ENCODE assay signal across 10 cellular contexts in genomic region chr6:119533603-119534279, GRCh38.
DNase-seq lines count a peak whose midpoint lies in the region; ATAC-seq, FAIRE-seq and TF ChIP-seq lines count a peak whose summit lies in the region.
"Had no signal": no experiment of that assay in that cellular context is flagged by ENCODE, and none has a peak within 500 bp of the region (broad histone marks: within the 10 kb centered on the region; RNA-seq: fewer than 3 reads in every experiment).

No MANE protein-coding gene starts in this region.

- CTCF ChIA-PET in SK-N-SH (lab: Yijun Ruan, JAX) = no interaction called here

- 39% methylated on average over 5 of the region's 5 CpGs for WGBS in SK-N-SH (ENCODE audit: low lambda C conversion rate)

- peaks cover 0 to 2% of the 10 kb centered on the region in 2 experiments; a peak in 2 of 4 replicates for H3K4me1 ChIP-seq in SK-N-SH (ENCODE audit: control insufficient read depth in 1 of 2, insufficient read depth in 2 of 2, low read depth in 1 of 2, low read length in 1 of 2)
- H3K4me1 ChIP-seq in rectal smooth muscle tissue (ENCODE audit: control insufficient read depth, insufficient read depth, low read length) = peaks cover 14% of the 10 kb centered on the region

- H4K20me1 ChIP-seq in SK-N-SH (ENCODE audit: insufficient read depth) = no peaks in the 10 kb centered on the region

- H2AFZ ChIP-seq in SK-N-SH (ENCODE audit: low read depth) = no peak overlapping the region

- ATAC-seq in HG02678 (IDR thresholded peaks at IDR 0.05; ENCODE audit: unreplicated experiment) = peak; percentile 70
- ATAC-seq: Panc1 had no signal

- H3K36me3 ChIP-seq in SK-N-SH (replicated peaks in 1 of 2; ENCODE audit: control insufficient read depth in 1 of 2, insufficient read depth in 2 of 2, low read length in 1 of 2) = no peaks in the 10 kb centered on the region
- H3K36me3 ChIP-seq in rectal smooth muscle tissue (ENCODE audit: control insufficient read depth, insufficient read depth, low read length) = no peaks in the 10 kb centered on the region

- H3K4me2 ChIP-seq in SK-N-SH = no peak overlapping the region

- H3K27ac ChIP-seq in SK-N-SH (ENCODE audit: low read depth in 2 of 2, low read length in 1 of 2) (peak overlapping the region in 1 of 2 experiments; percentile 31; a peak in 2 of 4 replicates), rectal smooth muscle tissue (ENCODE audit: low read depth, low read length) (no peak overlapping the region)

- H3K4me3 ChIP-seq in SK-N-SH (ENCODE audit: low read depth in 2 of 2, low read length in 1 of 2) = no peak overlapping the region
- peak overlapping the region; percentile 19 for H3K4me3 ChIP-seq in rectal smooth muscle tissue (ENCODE audit: low read length)

- H3F3A ChIP-seq in SK-N-SH (replicated peaks; ENCODE audit: insufficient read depth) = no peaks in the 10 kb centered on the region

- H3K79me2 ChIP-seq in SK-N-SH (ENCODE audit: insufficient read depth) = no peaks in the 10 kb centered on the region

- no peak for FAIRE-seq in D721Med (lab: Jason Lieb, UNC)

- no peaks in the 10 kb centered on the region for H3K9me2 ChIP-seq in SK-N-SH

- peak; percentile 40 for DNase-seq in NCI-H748 (lab: John Stamatoyannopoulos, UW; ENCODE audit: unreplicated experiment)
- no peak for DNase-seq in NCI-H748 treated with DMSO at 0.1 percent for 48 hours (lab: John Stamatoyannopoulos, UW)
- no peak for DNase-seq in SK-N-SH
- no peak for DNase-seq in NCI-H1694 (lab: John Stamatoyannopoulos, UW)
- no peak for DNase-seq in D721Med (ENCODE audit: insufficient read length, low spot score)
- no peak for DNase-seq in stimulated activated naive CD4-positive, alpha-beta T cell (lab: John Stamatoyannopoulos, UW)
- DNase-seq: ACHN had no signal

- H3K27me3 ChIP-seq in SK-N-SH (ENCODE audit: insufficient read depth) = no peaks in the 10 kb centered on the region
- no peaks in the 10 kb centered on the region for H3K27me3 ChIP-seq in rectal smooth muscle tissue (ENCODE audit: control insufficient read depth, insufficient read depth, low read length)

- no peak for TF ChIP-seq RAD21 in SK-N-SH (IDR thresholded peaks at IDR 0.05; ENCODE audit: low read length)

- POLR2A ChIA-PET in SK-N-SH (lab: Yijun Ruan, JAX) = no interaction called here

- H3K9ac ChIP-seq in SK-N-SH (no peak overlapping the region), rectal smooth muscle tissue (ENCODE audit: low read length) (no peak overlapping the region)

- no peaks in the 10 kb centered on the region for H3K9me3 ChIP-seq in SK-N-SH

- TF ChIP-seq CTCF in SK-N-SH (IDR thresholded peaks at IDR 0.05) = no peak
- TF ChIP-seq CTCF in D721Med (IDR thresholded peaks at IDR 0.05; ENCODE audit: insufficient read depth, missing control alignments) = no peak

- TF ChIP-seq EP300 in SK-N-SH (IDR thresholded peaks at IDR 0.05; ENCODE audit: borderline replicate concordance in 1 of 2, low read depth in 1 of 2, low read length in 1 of 2) = peak in 1 of 2 experiments; percentile 41; a peak in 2 of 4 replicates

TF ChIP-seq in SK-N-SH, 30 proteins besides CTCF, POLR2A, EP300 and RAD21:
- TF ChIP-seq, protein P1, sequence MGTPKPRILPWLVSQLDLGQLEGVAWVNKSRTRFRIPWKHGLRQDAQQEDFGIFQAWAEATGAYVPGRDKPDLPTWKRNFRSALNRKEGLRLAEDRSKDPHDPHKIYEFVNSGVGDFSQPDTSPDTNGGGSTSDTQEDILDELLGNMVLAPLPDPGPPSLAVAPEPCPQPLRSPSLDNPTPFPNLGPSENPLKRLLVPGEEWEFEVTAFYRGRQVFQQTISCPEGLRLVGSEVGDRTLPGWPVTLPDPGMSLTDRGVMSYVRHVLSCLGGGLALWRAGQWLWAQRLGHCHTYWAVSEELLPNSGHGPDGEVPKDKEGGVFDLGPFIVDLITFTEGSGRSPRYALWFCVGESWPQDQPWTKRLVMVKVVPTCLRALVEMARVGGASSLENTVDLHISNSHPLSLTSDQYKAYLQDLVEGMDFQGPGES (IDR thresholded peaks at IDR 0.05; ENCODE audit: low read depth, low read length) = no peak
- TF ChIP-seq MXI1 (IDR thresholded peaks at IDR 0.05; ENCODE audit: low read depth, low read length) (no peak), NFIC (IDR thresholded peaks at IDR 0.05; ENCODE audit: borderline replicate concordance) (no peak), RXRA (IDR thresholded peaks at IDR 0.05; ENCODE audit: borderline replicate concordance, low read depth) (no peak), TCF12 (IDR thresholded peaks at IDR 0.05) (peak; percentile 87), SMC3 (IDR thresholded peaks at IDR 0.05; ENCODE audit: low read depth, low read length) (no peak), ELF1 (IDR thresholded peaks at IDR 0.05) (no peak), JUND (IDR thresholded peaks at IDR 0.05) (peak; percentile 29; the same call in 1 of the 2 replicates), TAF1 (IDR thresholded peaks at IDR 0.05; ENCODE audit: borderline replicate concordance, low read depth, low read length) (no peak), FOSL2 (IDR thresholded peaks at IDR 0.05; ENCODE audit: borderline replicate concordance, low read depth) (peak; percentile 47), GABPA (IDR thresholded peaks at IDR 0.05; ENCODE audit: low read depth) (no peak), MEF2A (IDR thresholded peaks at IDR 0.05; ENCODE audit: borderline replicate concordance, low read depth) (no peak), FOXJ3 (CRISPR knock-in tag; IDR thresholded peaks at IDR 0.05) (no peak), MAX (IDR thresholded peaks at IDR 0.05; ENCODE audit: low read depth) (no peak)
- TF ChIP-seq, protein P2, sequence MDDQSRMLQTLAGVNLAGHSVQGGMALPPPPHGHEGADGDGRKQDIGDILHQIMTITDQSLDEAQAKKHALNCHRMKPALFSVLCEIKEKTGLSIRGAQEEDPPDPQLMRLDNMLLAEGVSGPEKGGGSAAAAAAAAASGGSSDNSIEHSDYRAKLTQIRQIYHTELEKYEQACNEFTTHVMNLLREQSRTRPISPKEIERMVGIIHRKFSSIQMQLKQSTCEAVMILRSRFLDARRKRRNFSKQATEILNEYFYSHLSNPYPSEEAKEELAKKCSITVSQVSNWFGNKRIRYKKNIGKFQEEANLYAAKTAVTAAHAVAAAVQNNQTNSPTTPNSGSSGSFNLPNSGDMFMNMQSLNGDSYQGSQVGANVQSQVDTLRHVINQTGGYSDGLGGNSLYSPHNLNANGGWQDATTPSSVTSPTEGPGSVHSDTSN (IDR thresholded peaks at IDR 0.05) = peak; percentile 13; the same call in 1 of the 2 replicates
- TF ChIP-seq, protein P3, sequence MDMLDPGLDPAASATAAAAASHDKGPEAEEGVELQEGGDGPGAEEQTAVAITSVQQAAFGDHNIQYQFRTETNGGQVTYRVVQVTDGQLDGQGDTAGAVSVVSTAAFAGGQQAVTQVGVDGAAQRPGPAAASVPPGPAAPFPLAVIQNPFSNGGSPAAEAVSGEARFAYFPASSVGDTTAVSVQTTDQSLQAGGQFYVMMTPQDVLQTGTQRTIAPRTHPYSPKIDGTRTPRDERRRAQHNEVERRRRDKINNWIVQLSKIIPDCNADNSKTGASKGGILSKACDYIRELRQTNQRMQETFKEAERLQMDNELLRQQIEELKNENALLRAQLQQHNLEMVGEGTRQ (IDR thresholded peaks at IDR 0.05; ENCODE audit: borderline replicate concordance, low read depth, low read length) = no peak
